ENCODE assay signal across 21 cellular contexts in genomic region chr6:151002562-151002961, GRCh38.
"Had no signal": no experiment of that assay in that cellular context is flagged by ENCODE, and none has a peak within 500 bp of the region (broad histone marks: within the 10 kb centered on the region; RNA-seq: fewer than 3 reads in every experiment).

No MANE protein-coding gene starts in this region.

- H3K9me3 ChIP-seq: gastroesophageal sphincter, mucosa of descending colon, right atrium auricular region, suprapubic skin, upper lobe of left lung had no signal

- DNase-seq: activated CD4-positive, alpha-beta T cell treated with anti-CD3 and anti-CD28 coated beads for 1 hour; activated CD4-positive, alpha-beta T cell treated with anti-CD3 and anti-CD28 coated beads, Interleukin-2, amount 50 U/mL, for 48 hours; activated CD8-positive, alpha-beta memory T cell treated with anti-CD3 and anti-CD28 coated beads, Interleukin-2, amount 10 ng/mL, durations not matched to agents 7 days and 5 days; activated naive CD4-positive, alpha-beta T cell treated with anti-CD3 and anti-CD28 coated beads for 36 hours; activated naive CD8-positive, alpha-beta T cell treated with anti-CD3 and anti-CD28 coated beads, Interleukin-2, amount 50 U/mL, for 24 hours; activated T-cell treated with anti-CD3 and anti-CD28 coated beads, Interleukin-2, amount 50 U/mL, for 1 hour; left colon; mammary epithelial cell; mucosa of descending colon; naive thymus-derived CD8-positive, alpha-beta T cell; SW 1271; T-helper 9 cell; upper lobe of left lung had no signal

- H3K9me3 Mint-ChIP-seq: activated naive CD4-positive, alpha-beta T cell treated with anti-CD3 and anti-CD28 coated beads for 36 hours; activated naive CD8-positive, alpha-beta T cell treated with anti-CD3 and anti-CD28 coated beads, Interleukin-2, amount 50 U/mL, for 24 hours; activated T-helper 2 cell treated with anti-CD3 and anti-CD28 coated beads, Interferon-gamma antibody, Interleukin-2, Interleukin-4, amounts not matched to agents 10 μg/mL and 5 μg/mL and 100 μg/mL, durations not matched to agents 14 hours and 24 hours and 36 hours; naive thymus-derived CD8-positive, alpha-beta T cell; stimulated activated naive CD8-positive, alpha-beta T cell treated with anti-CD3 and anti-CD28 coated beads, Interleukin-15, Interleukin-2, amounts not matched to agents 100 ng/mL and 50 ng/mL, for 24 hours had no signal

- H3K4me2 ChIP-seq: smooth muscle cell had no signal

- H3K4me3 ChIP-seq: gastroesophageal sphincter, mucosa of descending colon, right atrium auricular region, smooth muscle cell, suprapubic skin, upper lobe of left lung had no signal

- H3K27me3 ChIP-seq: gastroesophageal sphincter, right atrium auricular region, suprapubic skin, upper lobe of left lung had no signal

- H3K27me3 Mint-ChIP-seq: activated CD8-positive, alpha-beta memory T cell treated with anti-CD3 and anti-CD28 coated beads, Interleukin-2, amount 10 ng/mL, durations not matched to agents 7 days and 5 days; activated naive CD8-positive, alpha-beta T cell treated with anti-CD3 and anti-CD28 coated beads, Interleukin-2, amount 50 U/mL, for 24 hours; naive thymus-derived CD8-positive, alpha-beta T cell; stimulated activated naive CD8-positive, alpha-beta T cell treated with anti-CD3 and anti-CD28 coated beads, Interleukin-15, Interleukin-2, amounts not matched to agents 100 ng/mL and 50 ng/mL, for 24 hours had no signal

- H3K36me3 Mint-ChIP-seq: activated CD8-positive, alpha-beta memory T cell treated with anti-CD3 and anti-CD28 coated beads, Interleukin-2, amount 10 ng/mL, durations not matched to agents 7 days and 5 days; naive thymus-derived CD8-positive, alpha-beta T cell had no signal

- ATAC-seq: activated CD8-positive, alpha-beta memory T cell treated with anti-CD3 and anti-CD28 coated beads, Interleukin-2, amount 10 ng/mL, durations not matched to agents 7 days and 5 days; activated naive CD8-positive, alpha-beta T cell treated with anti-CD3 and anti-CD28 coated beads, Interleukin-2, amount 50 U/mL, for 24 hours; gastroesophageal sphincter; left colon; mucosa of descending colon; naive thymus-derived CD8-positive, alpha-beta T cell had no signal

- FAIRE-seq: astrocyte, bronchial epithelial cell had no signal

- H3K36me3 ChIP-seq: gastroesophageal sphincter, right atrium auricular region, suprapubic skin, upper lobe of left lung had no signal

- H3K27ac Mint-ChIP-seq: activated CD8-positive, alpha-beta memory T cell treated with anti-CD3 and anti-CD28 coated beads, Interleukin-2, amount 10 ng/mL, durations not matched to agents 7 days and 5 days; activated naive CD8-positive, alpha-beta T cell treated with anti-CD3 and anti-CD28 coated beads, Interleukin-2, amount 50 U/mL, for 24 hours; activated T-helper 2 cell treated with anti-CD3 and anti-CD28 coated beads, Interferon-gamma antibody, Interleukin-2, Interleukin-4, amounts not matched to agents 10 μg/mL and 5 μg/mL and 100 μg/mL, durations not matched to agents 14 hours and 24 hours and 36 hours; stimulated activated naive CD8-positive, alpha-beta T cell treated with anti-CD3 and anti-CD28 coated beads, Interleukin-15, Interleukin-2, amounts not matched to agents 100 ng/mL and 50 ng/mL, for 24 hours had no signal

- H3K27ac ChIP-seq: gastroesophageal sphincter, right atrium auricular region, suprapubic skin, upper lobe of left lung had no signal

- H3K4me3 Mint-ChIP-seq: activated CD8-positive, alpha-beta memory T cell treated with anti-CD3 and anti-CD28 coated beads, Interleukin-2, amount 10 ng/mL, durations not matched to agents 7 days and 5 days; activated naive CD4-positive, alpha-beta T cell treated with anti-CD3 and anti-CD28 coated beads for 36 hours; activated naive CD8-positive, alpha-beta T cell treated with anti-CD3 and anti-CD28 coated beads, Interleukin-2, amount 50 U/mL, for 24 hours; naive thymus-derived CD8-positive, alpha-beta T cell; stimulated activated naive CD8-positive, alpha-beta T cell treated with anti-CD3 and anti-CD28 coated beads, Interleukin-15, Interleukin-2, amounts not matched to agents 100 ng/mL and 50 ng/mL, for 24 hours had no signal
